In the genomic region with DNA sequence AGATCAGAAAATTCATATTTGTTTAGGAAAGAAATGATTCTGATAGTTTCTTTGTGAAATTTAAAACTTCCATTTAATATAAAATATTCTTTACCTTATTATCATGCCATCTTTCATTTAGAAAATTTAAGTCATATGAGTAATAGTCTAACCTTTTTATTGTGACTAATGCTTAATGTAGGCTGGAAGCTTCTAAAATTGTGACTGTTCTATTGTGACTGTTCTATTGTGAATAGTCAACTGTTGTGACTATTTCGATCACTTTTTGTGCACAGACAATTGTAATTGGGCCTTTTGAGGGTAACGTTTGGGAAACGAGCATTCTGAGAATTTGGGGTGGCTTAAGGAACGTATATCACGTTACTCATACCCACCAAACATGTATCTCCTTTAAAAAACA, we compare ENCODE assay signal across 21 cellular contexts.
DNase-seq lines count a peak whose midpoint lies in the region; ATAC-seq and TF ChIP-seq lines count a peak whose summit lies in the region.
"Had no signal": no experiment of that assay in that cellular context is flagged by ENCODE, and none has a peak within 500 bp of the region (broad histone marks: within the 10 kb centered on the region; RNA-seq: fewer than 3 reads in every experiment).

No MANE protein-coding gene starts in this region.

- TF ChIP-seq CTCF in foreskin keratinocyte (conservative IDR thresholded peaks at IDR 0.05) (no peak), smooth muscle cell (IDR thresholded peaks at IDR 0.05; ENCODE audit: borderline replicate concordance, insufficient read depth, poor library complexity, severe bottlenecking) (no peak)

- H3K9me2 ChIP-seq in GM23248 (ENCODE audit: insufficient read depth): no peaks in the 10 kb centered on the region

- H3K27me3 Mint-ChIP-seq in activated naive CD8-positive, alpha-beta T cell: no peaks in the 10 kb centered on the region
- no peaks in the 10 kb centered on the region for H3K27me3 Mint-ChIP-seq in activated naive CD8-positive, alpha-beta T cell treated with anti-CD3 and anti-CD28 coated beads for 36 hours

- peak overlapping the region; percentile 43 for H3K27ac Mint-ChIP-seq in activated naive CD8-positive, alpha-beta T cell
- H3K27ac Mint-ChIP-seq in activated naive CD8-positive, alpha-beta T cell treated with anti-CD3 and anti-CD28 coated beads for 36 hours: no peak overlapping the region

- H3K79me2 ChIP-seq in GM23248 (ENCODE audit: insufficient read depth) (no peaks in the 10 kb centered on the region), smooth muscle cell (ENCODE audit: low read depth) (no peaks in the 10 kb centered on the region)

- H3K27ac ChIP-seq in GM23248: no peak overlapping the region
- H3K27ac ChIP-seq in foreskin keratinocyte: no peak overlapping the region
- H3K27ac ChIP-seq in smooth muscle cell (ENCODE audit: low read depth): peak overlapping the region; percentile 30
- H3K27ac ChIP-seq: C4-2B had no signal

- H2AFZ ChIP-seq in GM23248 (no peak overlapping the region), smooth muscle cell (ENCODE audit: low read depth) (no peak overlapping the region)

- H3K9me3 ChIP-seq in GM23248 (ENCODE audit: low read depth) (no peaks in the 10 kb centered on the region), smooth muscle cell (replicated peaks; ENCODE audit: low read depth) (no peaks in the 10 kb centered on the region), HAP-1 (no peaks in the 10 kb centered on the region)
- H3K9me3 ChIP-seq: Caco-2 had no signal

- peak; percentile 55 for ATAC-seq in foreskin keratinocyte
- ATAC-seq: PC-3 had no signal

- peak overlapping the region; percentile 14 for H3K4me2 ChIP-seq in GM23248 (ENCODE audit: unreplicated experiment)
- H3K4me2 ChIP-seq in smooth muscle cell: peak overlapping the region; percentile 7

- H4K20me1 ChIP-seq in GM23248 (ENCODE audit: insufficient read depth) (no peaks in the 10 kb centered on the region), smooth muscle cell (ENCODE audit: low read depth) (no peaks in the 10 kb centered on the region)

- 62% methylated on average over 5 of the region's 5 CpGs for WGBS in GM23248 (ENCODE audit: low coverage in 1 of 2, low lambda C conversion rate in 2 of 2, missing lambda C conversion rate in 2 of 2), 2 experiments
- 88% methylated on average over 5 of the region's 5 CpGs for WGBS in smooth muscle cell (ENCODE audit: low lambda C conversion rate)

- H3K4me1 ChIP-seq in GM23248 (ENCODE audit: insufficient read depth): peaks cover 23% of the 10 kb centered on the region
- peaks cover 4% of the 10 kb centered on the region for H3K4me1 ChIP-seq in foreskin keratinocyte
- H3K4me1 ChIP-seq in smooth muscle cell (ENCODE audit: low read depth): peaks cover 8% of the 10 kb centered on the region
- H3K4me1 ChIP-seq in HAP-1: no peaks in the 10 kb centered on the region
- H3K4me1 ChIP-seq: Caco-2 had no signal

- H3K27me3 ChIP-seq in GM23248 (replicated peaks; ENCODE audit: insufficient read depth) (no peaks in the 10 kb centered on the region), foreskin keratinocyte (no peaks in the 10 kb centered on the region), smooth muscle cell (ENCODE audit: low read depth) (no peaks in the 10 kb centered on the region), HAP-1 (ENCODE audit: low read depth) (no peaks in the 10 kb centered on the region)

- H3K36me3 ChIP-seq in GM23248 (ENCODE audit: low read depth) (no peaks in the 10 kb centered on the region), smooth muscle cell (ENCODE audit: low read depth) (no peaks in the 10 kb centered on the region), HAP-1 (replicated peaks) (no peaks in the 10 kb centered on the region)

- peaks cover 28% of the 10 kb centered on the region for H3K4me1 Mint-ChIP-seq in activated naive CD8-positive, alpha-beta T cell (ENCODE audit: low read depth)
- H3K4me1 Mint-ChIP-seq in activated naive CD8-positive, alpha-beta T cell treated with anti-CD3 and anti-CD28 coated beads for 36 hours: peaks cover 29% of the 10 kb centered on the region

- in situ Hi-C loops in GM23248 (cut with MboI) (no loop called here), HAP-1 (cut with MboI; ENCODE audit: low sequenced_read_pairs) (no loop called here)

- peaks cover 14% of the 10 kb centered on the region for H3K36me3 Mint-ChIP-seq in activated naive CD8-positive, alpha-beta T cell
- H3K36me3 Mint-ChIP-seq in activated naive CD8-positive, alpha-beta T cell treated with anti-CD3 and anti-CD28 coated beads for 36 hours: peaks cover 26% of the 10 kb centered on the region

- H3K4me3 Mint-ChIP-seq in activated naive CD8-positive, alpha-beta T cell: no peak overlapping the region
- H3K4me3 Mint-ChIP-seq in activated naive CD8-positive, alpha-beta T cell treated with anti-CD3 and anti-CD28 coated beads for 36 hours: no peak overlapping the region
- H3K4me3 Mint-ChIP-seq: H9 had no signal

- no peaks in the 10 kb centered on the region for H3K9me3 Mint-ChIP-seq in activated naive CD8-positive, alpha-beta T cell (ENCODE audit: low read depth)
- H3K9me3 Mint-ChIP-seq in activated naive CD8-positive, alpha-beta T cell treated with anti-CD3 and anti-CD28 coated beads for 36 hours: no peaks in the 10 kb centered on the region
- H3K9me3 Mint-ChIP-seq: H9 had no signal

- H3F3A ChIP-seq in GM23248 (ENCODE audit: insufficient read depth) (peaks cover 9% of the 10 kb centered on the region), smooth muscle cell (ENCODE audit: low read depth) (no peaks in the 10 kb centered on the region)

- H3K4me3 ChIP-seq in GM23248: no peak overlapping the region
- no peak overlapping the region for H3K4me3 ChIP-seq in smooth muscle cell
- H3K4me3 ChIP-seq in HAP-1: no peak overlapping the region

- H3K9ac ChIP-seq in GM23248 (no peak overlapping the region), smooth muscle cell (ENCODE audit: low read depth) (no peak overlapping the region)

- DNase-seq in activated naive CD8-positive, alpha-beta T cell treated with anti-CD3 and anti-CD28 coated beads for 36 hours: no peak
- peak; percentile 30 for DNase-seq in GM23248
- DNase-seq in foreskin keratinocyte: no peak
- no peak for DNase-seq in smooth muscle cell (lab: John Stamatoyannopoulos, UW; ENCODE audit: unreplicated experiment)
- no peak for DNase-seq in central memory CD4-positive, alpha-beta T cell
- no peak for DNase-seq in HAP-1 (ENCODE audit: low spot score in 2 of 2)
- DNase-seq: Caco-2, GDM1, H9, Kasumi-1, MM.1S, NCI-H1092, NCI-H146, NCI-H2029 treated with DMSO at 0.1 percent for 48 hours, NCI-H2171, NCI-H526, RPMI8226, SHP77 treated with DMSO at 0.1 percent for 48 hours had no signal
